Comparison of ENCODE assay signal across 10 cellular contexts in the genomic region with DNA sequence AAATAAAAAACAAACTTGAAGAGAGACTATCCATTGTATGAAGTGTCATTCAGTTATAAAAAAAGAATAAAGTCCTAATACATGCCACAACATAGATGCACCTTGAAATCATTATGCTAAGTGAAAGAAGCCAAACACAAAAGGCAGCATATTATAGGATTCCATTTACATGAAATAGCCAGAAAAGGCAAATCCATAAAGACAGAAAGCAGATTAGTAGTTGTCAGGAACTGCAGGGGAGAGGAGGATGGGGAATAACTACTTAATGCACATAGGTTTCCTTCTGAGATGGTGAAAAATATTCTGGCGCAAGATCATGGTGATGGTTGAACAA. TPM values are rescaled to one million over a fixed set of nuclear protein-coding genes. Genes with fewer than 3 reads are reported as not detected.
DNase-seq lines count a peak whose midpoint lies in the region; ATAC-seq lines count a peak whose summit lies in the region.
"Had no signal": no experiment of that assay in that cellular context is flagged by ENCODE, and none has a peak within 500 bp of the region (broad histone marks: within the 10 kb centered on the region; RNA-seq: fewer than 3 reads in every experiment).

No MANE protein-coding gene starts in this region.

- ATAC-seq in GM19397 (IDR thresholded peaks at IDR 0.05; ENCODE audit: unreplicated experiment): peak; percentile 35
- ATAC-seq in HG02981 (IDR thresholded peaks at IDR 0.05; ENCODE audit: unreplicated experiment): peak; percentile 26

- peaks cover 15% of the 10 kb centered on the region for H3K4me1 Mint-ChIP-seq in activated T-helper 1 cell treated with anti-CD3 and anti-CD28 coated beads, Interleukin-12 subunit alpha, Interleukin-12 subunit beta, Interleukin-2, Interleukin-4 antibody, amounts not matched to agents 30 ng/mL and 10 ng/mL and 1 ng/mL, durations not matched to agents 14 hours and 24 hours and 36 hours (ENCODE audit: low read depth)

- DNase-seq in activated T-helper 1 cell treated with anti-CD3 and anti-CD28 coated beads, Interleukin-12 subunit alpha, Interleukin-12 subunit beta, Interleukin-2, Interleukin-4 antibody, amounts not matched to agents 30 ng/mL and 10 ng/mL and 1 ng/mL, durations not matched to agents 14 hours and 24 hours and 36 hours (ENCODE audit: low spot score): no peak
- DNase-seq in skeletal muscle cell (ENCODE audit: low read depth) (no peak), DMS 273 treated with DMSO at 0.1 percent for 48 hours (lab: John Stamatoyannopoulos, UW) (no peak), G401 (ENCODE audit: low spot score) (no peak), T1000 (lab: John Stamatoyannopoulos, UW) (no peak)
- DNase-seq: adrenal gland had no signal

- peaks cover 7% of the 10 kb centered on the region for H3K9me3 Mint-ChIP-seq in activated T-helper 1 cell treated with anti-CD3 and anti-CD28 coated beads, Interleukin-12 subunit alpha, Interleukin-12 subunit beta, Interleukin-2, Interleukin-4 antibody, amounts not matched to agents 30 ng/mL and 10 ng/mL and 1 ng/mL, durations not matched to agents 14 hours and 24 hours and 36 hours

- intact Hi-C loops in activated T-helper 1 cell treated with anti-CD3 and anti-CD28 coated beads, Interleukin-12 subunit alpha, Interleukin-12 subunit beta, Interleukin-2, Interleukin-4 antibody, amounts not matched to agents 30 ng/mL and 10 ng/mL and 1 ng/mL, durations not matched to agents 14 hours and 24 hours and 36 hours (cut with micrococcal nuclease): no loop called here

- H3K4me3 Mint-ChIP-seq in activated T-helper 1 cell treated with anti-CD3 and anti-CD28 coated beads, Interleukin-12 subunit alpha, Interleukin-12 subunit beta, Interleukin-2, Interleukin-4 antibody, amounts not matched to agents 30 ng/mL and 10 ng/mL and 1 ng/mL, durations not matched to agents 14 hours and 24 hours and 36 hours: peak overlapping the region; percentile 55

- in situ Hi-C loops in G401 (cut with HindIII; ENCODE audit: low sequenced_read_pairs): no loop called here

- peak overlapping the region; percentile 18 for H3K27ac Mint-ChIP-seq in activated T-helper 1 cell treated with anti-CD3 and anti-CD28 coated beads, Interleukin-12 subunit alpha, Interleukin-12 subunit beta, Interleukin-2, Interleukin-4 antibody, amounts not matched to agents 30 ng/mL and 10 ng/mL and 1 ng/mL, durations not matched to agents 14 hours and 24 hours and 36 hours

- H3K4me3 ChIP-seq in skeletal muscle cell (ENCODE audit: low read depth, low read length): peak overlapping the region; percentile 28

- H3K36me3 Mint-ChIP-seq in activated T-helper 1 cell treated with anti-CD3 and anti-CD28 coated beads, Interleukin-12 subunit alpha, Interleukin-12 subunit beta, Interleukin-2, Interleukin-4 antibody, amounts not matched to agents 30 ng/mL and 10 ng/mL and 1 ng/mL, durations not matched to agents 14 hours and 24 hours and 36 hours (ENCODE audit: low read depth): peaks cover 1% of the 10 kb centered on the region

- peaks cover 2% of the 10 kb centered on the region for H3K27me3 Mint-ChIP-seq in activated T-helper 1 cell treated with anti-CD3 and anti-CD28 coated beads, Interleukin-12 subunit alpha, Interleukin-12 subunit beta, Interleukin-2, Interleukin-4 antibody, amounts not matched to agents 30 ng/mL and 10 ng/mL and 1 ng/mL, durations not matched to agents 14 hours and 24 hours and 36 hours (ENCODE audit: insufficient read depth)

RNA-seq across cellular contexts. Expression of a gene that starts 6.6 kb away (rescaled TPM):
- total RNA-seq in activated T-helper 1 cell treated with anti-CD3 and anti-CD28 coated beads, Interleukin-12 subunit alpha, Interleukin-12 subunit beta, Interleukin-2, Interleukin-4 antibody, amounts not matched to agents 30 ng/mL and 10 ng/mL and 1 ng/mL, durations not matched to agents 14 hours and 24 hours and 36 hours: not detected in 2 replicates
- total RNA-seq in G401 (2014; rRNA removed; shearing (Covaris generic)): not detected in 2 replicates
- total RNA-seq: HT1080, pulmonary artery endothelial cell had no signal
